18 cellular contexts compared by ENCODE assay signal in genomic region chr3:30696403-30696819, GRCh38.
DNase-seq lines count a peak whose midpoint lies in the region; ATAC-seq and TF ChIP-seq lines count a peak whose summit lies in the region.
"Had no signal": no experiment of that assay in that cellular context is flagged by ENCODE, and none has a peak within 500 bp of the region (broad histone marks: within the 10 kb centered on the region; RNA-seq: fewer than 3 reads in every experiment).

No MANE protein-coding gene starts in this region.

- H3K27ac ChIP-seq in naive thymus-derived CD4-positive, alpha-beta T cell (ENCODE audit: low read depth, low read length) = no peak overlapping the region
- H3K27ac ChIP-seq: PC-9, prostate gland, VCaP had no signal

- H3K27ac Mint-ChIP-seq in naive thymus-derived CD4-positive, alpha-beta T cell = peak overlapping the region in 8 of 9 donors; percentile 33 to 98 (median 73)
- H3K27ac Mint-ChIP-seq: mesothelial cell of epicardium had no signal

- H3K4me1 ChIP-seq in naive thymus-derived CD4-positive, alpha-beta T cell (ENCODE audit: control insufficient read depth in 2 of 2, insufficient read depth in 2 of 2, low read length in 2 of 2) = peaks cover 0 to 13% of the 10 kb centered on the region in 2 donors
- H3K4me1 ChIP-seq: prostate gland had no signal

- CTCF ChIA-PET in naive thymus-derived CD4-positive, alpha-beta T cell (lab: Charles Lee) = interaction anchor here (0.7 to 4.3 kb wide), 3 partner anchors 41 to 499 kb away, joined by 3 to 17 read pairs (median 3); no protein-coding TSS in a partner anchor

- no peak for ATAC-seq in naive thymus-derived CD4-positive, alpha-beta T cell

- peak overlapping the region in 2 of 10 donors; percentile 14 to 32 for H3K4me3 Mint-ChIP-seq in naive thymus-derived CD4-positive, alpha-beta T cell
- H3K4me3 Mint-ChIP-seq: mesothelial cell of epicardium had no signal

- H3K4me1 Mint-ChIP-seq in naive thymus-derived CD4-positive, alpha-beta T cell = peaks cover 18 to 81% (median 63%) of the 10 kb centered on the region in 7 donors

- peaks cover 0 to 4% (median 0%) of the 10 kb centered on the region in 11 donors for H3K9me3 Mint-ChIP-seq in naive thymus-derived CD4-positive, alpha-beta T cell
- H3K9me3 Mint-ChIP-seq: mesothelial cell of epicardium had no signal

- in situ Hi-C loops in G401 (cut with HindIII; ENCODE audit: low sequenced_read_pairs) = no loop called here

- DNase-seq in Ammon's horn (ENCODE audit: low spot score) (peak; percentile 63), G401 (ENCODE audit: low spot score) (peak; percentile 20), fibroblast of pulmonary artery (ENCODE audit: low read depth) (peak; percentile 36), NCI-H345 (lab: John Stamatoyannopoulos, UW) (no peak), GM10266 (ENCODE audit: extremely low spot score) (no peak), NCI-H2171 treated with DMSO at 0.1 percent for 48 hours (lab: John Stamatoyannopoulos, UW) (no peak), ureter (ENCODE audit: low spot score) (no peak)
- no peak for DNase-seq in naive thymus-derived CD4-positive, alpha-beta T cell
- DNase-seq: activated naive CD4-positive, alpha-beta T cell; cerebellar nuclear complex; DMS53; NCI-H1930; NCI-H526 treated with DMSO at 0.1 percent for 48 hours; PC-9; tibial artery had no signal

- peaks cover 0 to 47% (median 18%) of the 10 kb centered on the region in 3 experiments for H3K36me3 ChIP-seq in naive thymus-derived CD4-positive, alpha-beta T cell (ENCODE audit: control insufficient read depth in 2 of 3, insufficient read depth in 3 of 3, low read length in 3 of 3)
- H3K36me3 ChIP-seq: prostate gland had no signal

- no peaks in the 10 kb centered on the region for H3K27me3 ChIP-seq in naive thymus-derived CD4-positive, alpha-beta T cell (ENCODE audit: control insufficient read depth in 2 of 2, insufficient read depth in 2 of 2, low read length in 2 of 2)
- H3K27me3 ChIP-seq: tibial artery had no signal

- H3K4me3 ChIP-seq in fibroblast of pulmonary artery (replicated peaks; ENCODE audit: low read depth, low read length) = no peak overlapping the region
- no peak overlapping the region for H3K4me3 ChIP-seq in naive thymus-derived CD4-positive, alpha-beta T cell (ENCODE audit: low read length)
- H3K4me3 ChIP-seq: PC-9, prostate gland, tibial artery had no signal

- intact Hi-C loops in naive thymus-derived CD4-positive, alpha-beta T cell (cut with micrococcal nuclease) = loop anchor here in 1 of 2 donors (10.0 kb wide), 1 partner anchor 222 kb away; no protein-coding TSS in a partner anchor

- TF ChIP-seq CTCF in fibroblast of pulmonary artery (IDR thresholded peaks at IDR 0.05; ENCODE audit: low read length, missing control alignments) = no peak
- TF ChIP-seq CTCF in GM10266 (IDR thresholded peaks at IDR 0.05; ENCODE audit: control insufficient read depth, insufficient read depth, low read depth, missing control alignments) = no peak

- no peaks in the 10 kb centered on the region for H3K27me3 Mint-ChIP-seq in naive thymus-derived CD4-positive, alpha-beta T cell

- no peaks in the 10 kb centered on the region for H3K9me3 ChIP-seq in naive thymus-derived CD4-positive, alpha-beta T cell (ENCODE audit: control insufficient read depth in 2 of 3, low read length in 3 of 3)
- H3K9me3 ChIP-seq: prostate gland, tibial artery had no signal

- POLR2A ChIA-PET in naive thymus-derived CD4-positive, alpha-beta T cell (lab: Charles Lee) = interaction anchor here (0.6 to 1.3 kb wide), 5 partner anchors 19 to 587 kb away, joined by 3 to 5 read pairs (median 4); no protein-coding TSS in a partner anchor

- peaks cover 14 to 71% (median 53%) of the 10 kb centered on the region in 5 donors for H3K36me3 Mint-ChIP-seq in naive thymus-derived CD4-positive, alpha-beta T cell

Comparison
In these comparisons a context has a peak if more than half of its experiments do, and no peak if none do; other contexts are left out.
1. DNase-seq: peak in Ammon's horn (single experiment), G401 (single experiment) and fibroblast of pulmonary artery (single experiment); none in naive thymus-derived CD4-positive, alpha-beta T cell (0 of 9), NCI-H345 (single experiment), GM10266 (single experiment), NCI-H2171 treated with DMSO at 0.1 percent for 48 hours (single experiment) and ureter (single experiment).